ENCODE assay signal across 17 cellular contexts in the genomic region with DNA sequence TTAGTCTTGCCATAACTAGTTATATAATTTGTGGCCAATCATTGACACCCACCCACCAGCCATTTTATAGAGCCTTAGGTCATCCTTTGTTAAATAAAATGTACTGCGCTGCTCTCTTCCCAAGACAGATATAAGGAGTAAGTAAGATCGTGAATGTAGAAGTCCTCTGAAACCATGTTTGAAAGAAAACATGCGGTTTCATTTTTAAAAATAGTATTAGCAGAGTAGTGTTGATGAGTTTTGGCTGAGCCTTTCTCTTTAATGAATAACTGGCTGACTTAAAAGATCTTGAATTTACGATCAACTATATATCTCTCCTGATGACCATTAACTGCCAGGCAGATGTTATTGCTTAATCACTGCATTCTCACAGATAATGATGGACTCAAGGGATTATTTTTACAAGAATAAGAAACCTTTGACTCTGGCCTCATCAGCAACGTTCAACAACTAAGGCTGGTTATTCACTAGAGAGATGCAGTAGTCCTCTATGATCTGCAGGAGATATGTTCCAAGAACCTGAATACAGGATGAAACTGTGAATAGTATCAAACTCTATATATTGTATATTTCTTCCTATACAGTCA.
DNase-seq lines count a peak whose midpoint lies in the region; ATAC-seq and TF ChIP-seq lines count a peak whose summit lies in the region.
"Had no signal": no experiment of that assay in that cellular context is flagged by ENCODE, and none has a peak within 500 bp of the region (broad histone marks: within the 10 kb centered on the region; RNA-seq: fewer than 3 reads in every experiment).

No MANE protein-coding gene starts in this region.

- DNase-seq in GM04504 (ENCODE audit: low read depth) (peak; percentile 32), adipocyte (ENCODE audit: low read depth) (no peak), foreskin fibroblast (peak in 1 of 2 donors; percentile 62), sciatic nerve (ENCODE audit: low spot score) (no peak), spleen (no peak), superior temporal gyrus (ENCODE audit: extremely low spot score) (no peak)
- DNase-seq: ACHN; BE2C; CD8-positive, alpha-beta T cell; NCI-H146; NCI-H2081 treated with DMSO at 0.1 percent for 48 hours; NCI-H524 treated with DMSO at 0.1 percent for 48 hours; PC-3 had no signal

- peaks cover 19% of the 10 kb centered on the region for H3K4me1 ChIP-seq in adipocyte (ENCODE audit: control insufficient read depth, insufficient read depth, low read length)
- H3K4me1 ChIP-seq in spleen = no peaks in the 10 kb centered on the region
- H3K4me1 ChIP-seq: BE2C, SJSA1 had no signal

- ATAC-seq in sciatic nerve (peak; percentile 57), HG02610 (IDR thresholded peaks at IDR 0.05; ENCODE audit: unreplicated experiment) (no peak), HG03135 (IDR thresholded peaks at IDR 0.05; ENCODE audit: unreplicated experiment) (no peak)
- ATAC-seq: CD8-positive, alpha-beta T cell; PC-3 had no signal

- H3K9me3 ChIP-seq in adipocyte (ENCODE audit: control insufficient read depth, low read length) = no peaks in the 10 kb centered on the region
- peaks cover 0 to 6% (median 0%) of the 10 kb centered on the region in 8 donors for H3K9me3 ChIP-seq in spleen
- H3K9me3 ChIP-seq: BE2C, HAP-1, SJSA1 had no signal

- TF ChIP-seq CTCF in foreskin fibroblast (IDR thresholded peaks at IDR 0.05; ENCODE audit: low read depth, low read length) = no peak
- no peak for TF ChIP-seq CTCF in spleen (IDR thresholded peaks at IDR 0.05 in 8 of 11, conservative IDR thresholded peaks at IDR 0.05 in 3 of 11)

- peak overlapping the region; percentile 39 for H3K4me3 ChIP-seq in adipocyte (ENCODE audit: low read length)
- peak overlapping the region; percentile 3 to 21 for H3K4me3 ChIP-seq in foreskin fibroblast (ENCODE audit: low read depth in 1 of 2, low read length in 2 of 2)
- no peak overlapping the region for H3K4me3 ChIP-seq in spleen
- H3K4me3 ChIP-seq: HAP-1, SJSA1 had no signal

- TF ChIP-seq POLR2A in spleen (IDR thresholded peaks at IDR 0.05) = no peak

- no peak overlapping the region for H3K27ac ChIP-seq in spleen
- H3K27ac ChIP-seq: SJSA1 had no signal

- H3K27me3 ChIP-seq in adipocyte (replicated peaks; ENCODE audit: control insufficient read depth, insufficient read depth, low read length) (no peaks in the 10 kb centered on the region), spleen (replicated peaks in 1 of 7) (no peaks in the 10 kb centered on the region)
- H3K27me3 ChIP-seq: BE2C, SJSA1 had no signal

- intact Hi-C loops in sciatic nerve (cut with DNase I) (no loop called here), spleen (cut with DNase I; ENCODE audit: low total_unique reads) (no loop called here)

- no peak overlapping the region for H3K9ac ChIP-seq in adipocyte (ENCODE audit: low read length)

- no peaks in the 10 kb centered on the region for H3K36me3 ChIP-seq in adipocyte (ENCODE audit: control insufficient read depth, insufficient read depth, low read length, severe bottlenecking)
- no peaks in the 10 kb centered on the region for H3K36me3 ChIP-seq in spleen
- H3K36me3 ChIP-seq: BE2C, HAP-1, SJSA1 had no signal

- WGBS in spleen, 5 donors = 85 to 93% (median 90%) methylated on average over 5 of the region's 5 CpGs

Comparison
In these comparisons a context has a peak if more than half of its experiments do, and no peak if none do; other contexts are left out.
1. H3K4me3 ChIP-seq: peak in adipocyte (single experiment) and foreskin fibroblast (2 of 2); none in spleen (0 of 8).